ENCODE assay signal across 23 cellular contexts in the genomic region with DNA sequence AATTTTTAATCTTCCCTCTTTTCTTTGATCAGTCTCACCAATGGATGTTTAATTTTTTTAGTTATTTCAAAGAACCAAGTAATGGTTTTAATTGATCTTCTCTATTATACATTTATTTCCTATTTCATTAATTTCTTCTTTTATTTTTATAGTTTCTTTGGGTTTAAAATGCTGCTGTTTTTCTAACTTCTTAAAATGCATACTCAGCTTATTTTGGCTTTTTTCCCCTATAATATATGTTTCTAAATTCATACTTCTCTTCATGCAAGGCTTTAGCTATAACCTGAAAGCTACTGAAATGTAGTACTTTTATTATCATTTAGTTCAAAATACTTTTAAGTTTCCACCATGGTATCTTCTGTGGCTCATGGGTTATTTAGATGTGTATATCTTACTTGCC.
"Had no signal": no experiment of that assay in that cellular context is flagged by ENCODE, and none has a peak within 500 bp of the region (broad histone marks: within the 10 kb centered on the region; RNA-seq: fewer than 3 reads in every experiment).

No MANE protein-coding gene starts in this region.

- H3K27ac ChIP-seq: SJSA1, SK-N-MC had no signal

- FAIRE-seq: RCC 7860 had no signal

- H3K4me3 Mint-ChIP-seq: IgD-negative memory B cell had no signal

- H3K4me3 ChIP-seq: SJSA1, SK-N-MC had no signal

- DNase-seq: KBM-7, MV-4-11, NCI-H1048, NCI-H1105, NCI-H1417, NCI-H1436 treated with DMSO at 0.1 percent for 48 hours, NCI-H1694, NCI-H1930, NCI-H2081, NCI-H2107, NCI-H226, NCI-H446, NCI-H510A, NCI-H524 treated with DMSO at 0.1 percent for 48 hours, NCI-H69, NCI-H774, Right ventricle myocardium superior, RPMI8226, SIG-M5 had no signal

- H3K4me1 ChIP-seq: SJSA1 had no signal
